11 cellular contexts compared by ENCODE assay signal in genomic region chr19:49613374-49613773, GRCh38. TPM values are rescaled to one million over a fixed set of nuclear protein-coding genes. Genes with fewer than 3 reads are reported as not detected.
DNase-seq lines count a peak whose midpoint lies in the region; ATAC-seq, FAIRE-seq and TF ChIP-seq lines count a peak whose summit lies in the region.
"Had no signal": no experiment of that assay in that cellular context is flagged by ENCODE, and none has a peak within 500 bp of the region (broad histone marks: within the 10 kb centered on the region; RNA-seq: fewer than 3 reads in every experiment).

No MANE protein-coding gene starts in this region.

- FAIRE-seq in H54 (lab: Jason Lieb, UNC) (no peak), pancreas (lab: Jason Lieb, UNC) (no peak), GM19239 (lab: Jason Lieb, UNC) (no peak)
- FAIRE-seq: K562 had no signal

- H3K27me3 ChIP-seq in endodermal cell (ENCODE audit: control insufficient read depth, insufficient read depth, low read length, poor library complexity, severe bottlenecking): no peaks in the 10 kb centered on the region
- no peaks in the 10 kb centered on the region for H3K27me3 ChIP-seq in pancreas

- TF ChIP-seq CTCF in endodermal cell (conservative IDR thresholded peaks at IDR 0.05) (no peak), pancreas (IDR thresholded peaks at IDR 0.05) (no peak)

- H3K27ac Mint-ChIP-seq in endodermal cell: peak overlapping the region; percentile 41

- no peak overlapping the region for H3K4me3 Mint-ChIP-seq in endodermal cell

- H3K36me3 Mint-ChIP-seq in endodermal cell (ENCODE audit: low read depth): peaks cover 80% of the 10 kb centered on the region

- no peak for TF ChIP-seq POLR2A in H54 (IDR thresholded peaks at IDR 0.05; ENCODE audit: low read depth, low read length)

- no peaks in the 10 kb centered on the region for H3K27me3 Mint-ChIP-seq in endodermal cell (ENCODE audit: insufficient read depth)

- no peaks in the 10 kb centered on the region for H3K9me3 Mint-ChIP-seq in endodermal cell

- H3K27ac ChIP-seq in endodermal cell (ENCODE audit: low read depth, low read length): no peak overlapping the region
- H3K27ac ChIP-seq in pancreas: no peak overlapping the region

- H3K4me1 ChIP-seq in endodermal cell (ENCODE audit: control insufficient read depth, insufficient read depth, low read length): no peaks in the 10 kb centered on the region
- H3K4me1 ChIP-seq in pancreas: no peaks in the 10 kb centered on the region

- WGBS in endodermal cell (ENCODE audit: insufficient coverage in 1 of 2, insufficient read length in 1 of 2), 2 experiments: 97 to 100% methylated on average over 2 to 4 of the region's 4 CpGs
- WGBS in pancreas, 2 donors: 43 to 46% methylated on average over 4 of the region's 4 CpGs

- H3K4me3 ChIP-seq in endodermal cell (ENCODE audit: low read length) (no peak overlapping the region), pancreas (no peak overlapping the region)
- H3K4me3 ChIP-seq: K562 had no signal

- intact Hi-C loops in pancreas (cut with DNase I): no loop called here

- H3K9me3 ChIP-seq in endodermal cell (ENCODE audit: control insufficient read depth, low read length): no peaks in the 10 kb centered on the region
- H3K9me3 ChIP-seq in pancreas: no peaks in the 10 kb centered on the region

- DNase-seq in H54 (ENCODE audit: insufficient read length, low spot score) (peak; percentile 83), NCI-H69 (lab: John Stamatoyannopoulos, UW) (peak; percentile 50), endodermal cell (no peak), pancreas (peak in 1 of 6 donors; percentile 55), NK-92 (lab: John Stamatoyannopoulos, UW; ENCODE audit: unreplicated experiment) (no peak), GM19239 (ENCODE audit: insufficient read length, low spot score) (no peak)
- DNase-seq: activated T-cell treated with anti-CD3 and anti-CD28 coated beads, Interleukin-2, amount 50 U/mL, for 1 hour; GF-D8; stimulated activated CD8-positive, alpha-beta memory T cell treated with anti-CD3 and anti-CD28 coated beads, Interleukin-4, amount 100 ng/mL, for 48 hours had no signal

- no peak overlapping the region for H3K9ac ChIP-seq in endodermal cell (ENCODE audit: extremely low read depth, low read length, poor library complexity, severe bottlenecking)

- ATAC-seq in pancreas (peak; percentile 25 to 74 (median 54)), HG02884 (IDR thresholded peaks at IDR 0.05; ENCODE audit: unreplicated experiment) (no peak)
- ATAC-seq: K562 had no signal

- H3K36me3 ChIP-seq in endodermal cell (ENCODE audit: control insufficient read depth, insufficient read depth, low read length) (peaks cover 71% of the 10 kb centered on the region), pancreas (peaks cover 0 to 23% (median 14%) of the 10 kb centered on the region in 3 donors)

- no peaks in the 10 kb centered on the region for H3K4me1 Mint-ChIP-seq in endodermal cell

RNA-seq across cellular contexts. Expression of gene PRR12, which starts 22.4 kb away (rescaled TPM):
- total RNA-seq in endodermal cell (10 to 100 TPM; 67.6 to 69.6 TPM), pancreas (10 to 100 TPM in 3 of 6 donors, 1 to 10 TPM in 3; 8.3 to 17.7 (median 9.5) TPM)
- polyA plus RNA-seq in endodermal cell (2013, experiment 1 of 2): 29.6 TPM
- 27.0 TPM for polyA plus RNA-seq in endodermal cell (2013, experiment 2 of 2)
- polyA plus RNA-seq in pancreas: 10 to 100 TPM; 14.0 to 18.9 TPM

RNA-seq across cellular contexts. Expression of gene RRAS, which starts 26.6 kb away (rescaled TPM):
- total RNA-seq in endodermal cell (1 to 10 TPM; 5.8 to 7.3 TPM), pancreas (10 to 100 TPM in 2 of 6 donors, 1 to 10 TPM in 4; 5.5 to 24.4 (median 7.5) TPM)
- polyA plus RNA-seq in endodermal cell (2013, experiment 1 of 2): 18.7 TPM
- polyA plus RNA-seq in endodermal cell (2013, experiment 2 of 2): 22.4 TPM
- 10 to 100 TPM; 27.2 to 42.9 TPM for polyA plus RNA-seq in pancreas

RNA-seq across cellular contexts. Expression of gene SCAF1, which starts 28.6 kb away (rescaled TPM):
- 10 to 100 TPM; 84.8 to 94.5 TPM for total RNA-seq in endodermal cell
- polyA plus RNA-seq in endodermal cell (2013, experiment 1 of 2): 44.7 TPM
- 40.4 TPM for polyA plus RNA-seq in endodermal cell (2013, experiment 2 of 2)
- 10 to 100 TPM; 17.3 to 34.8 (median 28.3) TPM for total RNA-seq in pancreas
- 10 to 100 TPM; 17.8 to 30.4 TPM for polyA plus RNA-seq in pancreas

RNA-seq across cellular contexts. Expression of gene PRRG2, which starts 32.3 kb away (rescaled TPM):
- 1 to 10 TPM; 3.7 to 6.9 TPM for total RNA-seq in endodermal cell
- polyA plus RNA-seq in endodermal cell (2013, experiment 1 of 2): 0.53 TPM
- 0.25 TPM for polyA plus RNA-seq in endodermal cell (2013, experiment 2 of 2)
- 1 to 10 TPM; 6.5 to 8.9 (median 8.3) TPM for total RNA-seq in pancreas
- polyA plus RNA-seq in pancreas: 10 to 100 TPM; 11.6 to 15.9 TPM

RNA-seq across cellular contexts. Expression of gene NOSIP, which starts 33.0 kb away (rescaled TPM):
- total RNA-seq in endodermal cell (10 to 100 TPM; 58.0 to 62.3 TPM), pancreas (10 to 100 TPM; 40.5 to 76.3 (median 52.1) TPM)
- polyA plus RNA-seq in endodermal cell (2013, experiment 1 of 2): 62.3 TPM
- 59.5 TPM for polyA plus RNA-seq in endodermal cell (2013, experiment 2 of 2)
- 100 to 1,000 TPM; 120 to 148 TPM for polyA plus RNA-seq in pancreas

Comparison
In these comparisons a context has a peak if more than half of its experiments do, and no peak if none do; other contexts are left out.
1. DNase-seq: peak in H54 (single experiment) and NCI-H69 (single experiment); none in endodermal cell (single experiment), NK-92 (single experiment) and GM19239 (single experiment).